9 cellular contexts compared by ENCODE assay signal in genomic region chr21:29604096-29604495, GRCh38.
"Had no signal": no experiment of that assay in that cellular context is flagged by ENCODE, and none has a peak within 500 bp of the region (broad histone marks: within the 10 kb centered on the region; RNA-seq: fewer than 3 reads in every experiment).

No MANE protein-coding gene starts in this region.

- H3K27ac ChIP-seq: GM23248, HL-60 had no signal

- H3K27me3 Mint-ChIP-seq: IgD-negative memory B cell had no signal

- H3K9ac ChIP-seq: GM23248 had no signal

- H3K4me3 Mint-ChIP-seq: HFFc6, IgD-negative memory B cell had no signal

- H3K36me3 ChIP-seq: HAP-1 had no signal

- H3K36me3 Mint-ChIP-seq: IgD-negative memory B cell had no signal

- H3K4me3 ChIP-seq: GM23248, HAP-1 had no signal

- H3K4me1 ChIP-seq: HAP-1 had no signal

- ATAC-seq: HCT116, HepG2 had no signal

- FAIRE-seq: HepG2 had no signal

- DNase-seq: GM23248, GOT3, H7, HFFc6 had no signal

- H2AFZ ChIP-seq: GM23248 had no signal

- H3K9me3 Mint-ChIP-seq: HFFc6, IgD-negative memory B cell had no signal

- H3K27ac Mint-ChIP-seq: HFFc6, IgD-negative memory B cell had no signal

- H3K4me1 Mint-ChIP-seq: IgD-negative memory B cell had no signal
